31 cellular contexts compared by ENCODE assay signal in the genomic region with DNA sequence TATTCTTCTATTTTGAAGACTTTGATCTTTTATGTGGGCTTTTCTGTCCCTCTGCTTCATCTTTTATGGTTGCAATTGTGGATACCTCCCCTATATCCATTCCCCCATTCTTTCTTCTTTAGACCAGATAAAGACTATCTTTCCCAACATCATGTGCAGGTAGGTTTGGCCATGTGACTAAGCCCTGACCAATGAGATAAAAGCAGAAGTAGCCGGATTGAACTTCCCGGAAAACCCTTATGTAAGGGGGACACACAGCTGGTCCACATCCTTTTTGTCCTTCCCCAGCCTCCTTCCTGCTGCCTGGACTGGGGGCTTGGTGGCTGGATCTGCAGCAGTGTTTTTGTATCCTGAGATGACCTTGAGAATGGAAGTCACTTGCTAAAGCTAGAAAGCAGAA.
"Had no signal": no experiment of that assay in that cellular context is flagged by ENCODE, and none has a peak within 500 bp of the region (broad histone marks: within the 10 kb centered on the region; RNA-seq: fewer than 3 reads in every experiment).

No MANE protein-coding gene starts in this region.

- H3K27me3 ChIP-seq: body of pancreas, gastrocnemius medialis, heart left ventricle had no signal

- H3K4me3 Mint-ChIP-seq: activated CD4-positive, alpha-beta memory T cell treated with anti-CD3 and anti-CD28 coated beads, Interleukin-2, amount 10 ng/mL, durations not matched to agents 7 days and 5 days; activated CD4-positive, alpha-beta T cell treated with anti-CD3 and anti-CD28 coated beads, Interleukin-2, amount 10 ng/mL, durations not matched to agents 7 days and 5 days; activated naive CD8-positive, alpha-beta T cell; activated T-cell treated with anti-CD3 and anti-CD28 coated beads, Interleukin-2, amount 50 U/mL, for 4 hours; activated T-helper 17 cell treated with anti-CD3 and anti-CD28 coated beads, Interleukin-2, amount 50 U/mL, for 72 hours; dendritic cell treated with granulocyte-macrophage colony-stimulating factor and Interleukin-4, amounts not matched to agents 40 ng/mL and 50 ng/mL, for 4 days; endodermal cell had no signal

- H3K36me3 ChIP-seq: gastrocnemius medialis, heart left ventricle had no signal

- H3K27me3 Mint-ChIP-seq: dendritic cell treated with granulocyte-macrophage colony-stimulating factor and Interleukin-4, amounts not matched to agents 40 ng/mL and 50 ng/mL, for 4 days had no signal

- DNase-seq: activated CD4-positive, alpha-beta memory T cell treated with anti-CD3 and anti-CD28 coated beads, Interleukin-2, amount 10 ng/mL, durations not matched to agents 7 days and 5 days; activated CD4-positive, alpha-beta T cell treated with anti-CD3 and anti-CD28 coated beads for 1 hour; activated CD4-positive, alpha-beta T cell treated with anti-CD3 and anti-CD28 coated beads for 4 hours; activated CD4-positive, alpha-beta T cell treated with anti-CD3 and anti-CD28 coated beads, Interleukin-2, amount 10 ng/mL, durations not matched to agents 7 days and 5 days; activated CD4-positive, alpha-beta T cell treated with anti-CD3 and anti-CD28 coated beads, Interleukin-2, amount 50 U/mL, for 4 hours; activated CD8-positive, alpha-beta memory T cell treated with anti-CD3 and anti-CD28 coated beads, Interleukin-2, amount 50 U/mL, for 48 hours; activated effector memory CD4-positive, alpha-beta T cell treated with Interleukin-2 at 50 U/mL for 16 hours; activated gamma-delta T cell treated with Interleukin-2 at 50 U/mL for 16 hours; activated naive CD4-positive, alpha-beta T cell treated with anti-CD3 and anti-CD28 coated beads, Interleukin-2, amount 50 U/mL, for 16 hours; activated naive CD4-positive, alpha-beta T cell treated with Interleukin-2 at 50 U/mL for 16 hours; activated T-cell treated with anti-CD3 and anti-CD28 coated beads for 4 hours; activated T-cell treated with anti-CD3 and anti-CD28 coated beads, Interleukin-2, amount 50 U/mL, for 4 hours; amygdala; aorta; body of pancreas; central memory CD4-positive, alpha-beta T cell; cerebellar nuclear complex; dorsolateral prefrontal cortex; effector memory CD4-positive, alpha-beta T cell; endodermal cell; gastrocnemius medialis; glutamatergic neuron; heart left ventricle; hypothalamus; T-helper 2 cell had no signal

- H3K4me1 Mint-ChIP-seq: activated CD4-positive, alpha-beta memory T cell treated with anti-CD3 and anti-CD28 coated beads, Interleukin-2, amount 10 ng/mL, durations not matched to agents 7 days and 5 days; activated CD4-positive, alpha-beta T cell treated with anti-CD3 and anti-CD28 coated beads, Interleukin-2, amount 10 ng/mL, durations not matched to agents 7 days and 5 days; activated T-helper 17 cell treated with anti-CD3 and anti-CD28 coated beads, Interleukin-2, amount 50 U/mL, for 72 hours had no signal

- ATAC-seq: activated T-cell treated with anti-CD3 and anti-CD28 coated beads, Interleukin-2, amount 50 U/mL, for 4 hours; activated T-helper 17 cell treated with anti-CD3 and anti-CD28 coated beads, Interleukin-2, amount 50 U/mL, for 72 hours; body of pancreas; esophagus mucosa; foreskin keratinocyte; gastrocnemius medialis; heart left ventricle had no signal

- H3K9me3 Mint-ChIP-seq: activated CD4-positive, alpha-beta memory T cell treated with anti-CD3 and anti-CD28 coated beads, Interleukin-2, amount 10 ng/mL, durations not matched to agents 7 days and 5 days; activated CD4-positive, alpha-beta T cell treated with anti-CD3 and anti-CD28 coated beads, Interleukin-2, amount 10 ng/mL, durations not matched to agents 7 days and 5 days; activated T-cell treated with anti-CD3 and anti-CD28 coated beads, Interleukin-2, amount 50 U/mL, for 4 hours; activated T-helper 17 cell treated with anti-CD3 and anti-CD28 coated beads, Interleukin-2, amount 50 U/mL, for 72 hours; dendritic cell treated with granulocyte-macrophage colony-stimulating factor and Interleukin-4, amounts not matched to agents 40 ng/mL and 50 ng/mL, for 4 days; endodermal cell had no signal

- H3K9me3 ChIP-seq: body of pancreas, gastrocnemius medialis, heart left ventricle had no signal

- H3K27ac ChIP-seq: coronary artery, dorsolateral prefrontal cortex, foreskin keratinocyte, gastrocnemius medialis, heart left ventricle had no signal

- H3K4me1 ChIP-seq: foreskin keratinocyte, gastrocnemius medialis had no signal

- H3K4me3 ChIP-seq: body of pancreas, coronary artery, dorsolateral prefrontal cortex, gastrocnemius medialis, heart left ventricle had no signal

- H3K27ac Mint-ChIP-seq: activated CD4-positive, alpha-beta memory T cell treated with anti-CD3 and anti-CD28 coated beads, Interleukin-2, amount 10 ng/mL, durations not matched to agents 7 days and 5 days; activated CD4-positive, alpha-beta T cell treated with anti-CD3 and anti-CD28 coated beads, Interleukin-2, amount 10 ng/mL, durations not matched to agents 7 days and 5 days; activated naive CD8-positive, alpha-beta T cell; activated T-helper 17 cell treated with anti-CD3 and anti-CD28 coated beads, Interleukin-2, amount 50 U/mL, for 72 hours; dendritic cell treated with granulocyte-macrophage colony-stimulating factor and Interleukin-4, amounts not matched to agents 40 ng/mL and 50 ng/mL, for 4 days; endodermal cell had no signal
